Comparison of ENCODE assay signal across 23 cellular contexts in the genomic region with DNA sequence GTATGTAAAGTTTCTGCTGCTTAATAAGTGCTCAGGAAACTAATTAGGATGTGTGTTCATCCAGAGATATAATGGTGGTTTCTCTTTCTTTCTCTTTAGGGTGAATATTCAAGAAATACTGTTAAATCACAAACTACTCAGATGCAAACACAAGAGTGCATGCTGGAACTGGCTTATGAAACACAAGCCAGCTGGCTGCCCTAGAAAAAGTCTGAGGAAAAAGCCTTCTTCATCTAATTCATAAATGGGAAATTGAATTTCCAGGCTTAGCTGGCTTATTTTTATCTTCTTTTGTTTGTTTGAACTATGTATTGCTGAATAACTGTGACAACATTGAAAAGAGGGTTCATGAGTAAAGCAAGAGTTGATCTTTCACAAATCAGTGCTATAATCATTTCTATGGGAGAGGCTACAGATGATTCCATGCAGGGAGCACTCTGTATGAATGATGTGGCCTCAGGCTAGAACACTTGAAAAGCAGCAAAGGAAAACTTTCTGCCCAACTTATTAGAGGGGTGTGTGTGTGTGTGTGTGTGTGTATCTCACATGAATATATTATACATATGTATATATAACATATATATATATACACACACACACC.
DNase-seq lines count a peak whose midpoint lies in the region; ATAC-seq and TF ChIP-seq lines count a peak whose summit lies in the region.
"Had no signal": no experiment of that assay in that cellular context is flagged by ENCODE, and none has a peak within 500 bp of the region (broad histone marks: within the 10 kb centered on the region; RNA-seq: fewer than 3 reads in every experiment).

No MANE protein-coding gene starts in this region.

- CTCF ChIA-PET in PC-9 (lab: Charles Lee): no interaction called here

- no peak overlapping the region for H3K9ac ChIP-seq in trophoblast cell (ENCODE audit: low read length)
- no peak overlapping the region for H3K9ac ChIP-seq in MM.1S (ENCODE audit: low read length)
- H3K9ac ChIP-seq: BLaER1 treated with 17β-estradiol and CSF1 and Interleukin-3, amounts not matched to agents 10 nM and 100 nM had no signal

- no peak overlapping the region for H2BK12ac ChIP-seq in trophoblast cell (ENCODE audit: low read length)

- H2BK120ac ChIP-seq in trophoblast cell (ENCODE audit: insufficient read depth, low read length, poor library complexity): no peak overlapping the region

- no peaks in the 10 kb centered on the region for H4K20me1 ChIP-seq in MM.1S (ENCODE audit: insufficient read depth, low read length)
- no peaks in the 10 kb centered on the region for H4K20me1 ChIP-seq in PC-9 (ENCODE audit: insufficient read depth)
- H4K20me1 ChIP-seq: BLaER1 treated with 17β-estradiol and CSF1 and Interleukin-3, amounts not matched to agents 10 nM and 100 nM had no signal

- no peaks in the 10 kb centered on the region for H3F3A ChIP-seq in MM.1S (ENCODE audit: insufficient read depth, low read length)
- no peaks in the 10 kb centered on the region for H3F3A ChIP-seq in PC-9 (ENCODE audit: insufficient read depth, low read depth)

- H3K9me3 ChIP-seq in right atrium auricular region: no peaks in the 10 kb centered on the region
- no peaks in the 10 kb centered on the region for H3K9me3 ChIP-seq in trophoblast cell (ENCODE audit: insufficient read depth, low read depth, low read length)
- no peaks in the 10 kb centered on the region for H3K9me3 ChIP-seq in MM.1S (replicated peaks; ENCODE audit: insufficient read depth, low read length)
- 0 out of 2 replicates have a peak, but pooled peaks cover 6% of the 10 kb centered on the region for H3K9me3 ChIP-seq in PC-9 (ENCODE audit: insufficient read depth, low read depth)
- no peaks in the 10 kb centered on the region for H3K9me3 ChIP-seq in sigmoid colon
- H3K9me3 ChIP-seq: BLaER1 treated with 17β-estradiol and CSF1 and Interleukin-3, amounts not matched to agents 10 nM and 100 nM; Caco-2; HAP-1 had no signal

- H3K4me1 ChIP-seq in right atrium auricular region (no peaks in the 10 kb centered on the region), trophoblast cell (ENCODE audit: control insufficient read depth in 1 of 2, insufficient read depth in 2 of 2, low read length in 2 of 2) (peaks cover 2% of the 10 kb centered on the region in 2 experiments), MM.1S (ENCODE audit: low read length) (no peaks in the 10 kb centered on the region), PC-9 (replicated peaks; ENCODE audit: insufficient read depth) (peaks cover 6% of the 10 kb centered on the region; the same call in 1 of the 2 replicates), sigmoid colon (no peaks in the 10 kb centered on the region)
- H3K4me1 ChIP-seq: Caco-2, HAP-1 had no signal

- no peak for TF ChIP-seq POLR2A in sigmoid colon (IDR thresholded peaks at IDR 0.05)

- no peak overlapping the region for H2AK5ac ChIP-seq in trophoblast cell (ENCODE audit: low read length)

- H3K9me2 ChIP-seq in MM.1S (replicated peaks; ENCODE audit: insufficient read depth, low read length) (no peaks in the 10 kb centered on the region), PC-9 (ENCODE audit: insufficient read depth) (no peaks in the 10 kb centered on the region)

- no peak overlapping the region for H3K14ac ChIP-seq in trophoblast cell (ENCODE audit: low read length)

- H2AFZ ChIP-seq in trophoblast cell (ENCODE audit: insufficient read depth, low read length, poor library complexity) (no peak overlapping the region), MM.1S (ENCODE audit: low read length) (no peak overlapping the region), PC-9 (no peak overlapping the region)
- H2AFZ ChIP-seq: GM23338 had no signal

- H3K27ac ChIP-seq in right atrium auricular region (no peak overlapping the region), trophoblast cell (ENCODE audit: low read depth, low read length) (no peak overlapping the region), MM.1S (ENCODE audit: low read length) (no peak overlapping the region), PC-9 (no peak overlapping the region), sigmoid colon (no peak overlapping the region)
- H3K27ac ChIP-seq: BLaER1 treated with 17β-estradiol and CSF1 and Interleukin-3, amounts not matched to agents 10 nM and 100 nM had no signal

- no peak overlapping the region for H3K4me3 ChIP-seq in right atrium auricular region
- H3K4me3 ChIP-seq in trophoblast cell (ENCODE audit: low read depth, low read length): no peak overlapping the region
- no peak overlapping the region for H3K4me3 ChIP-seq in MM.1S (ENCODE audit: low read length)
- H3K4me3 ChIP-seq in PC-9: no peak overlapping the region
- H3K4me3 ChIP-seq in sigmoid colon: no peak overlapping the region
- H3K4me3 ChIP-seq: BLaER1 treated with 17β-estradiol and CSF1 and Interleukin-3, amounts not matched to agents 10 nM and 100 nM; GM23338; HAP-1 had no signal

- H4K91ac ChIP-seq in trophoblast cell (ENCODE audit: low read depth, low read length): no peak overlapping the region

- H4K12ac ChIP-seq in trophoblast cell (ENCODE audit: low read depth, low read length): no peak overlapping the region

- H3K4ac ChIP-seq in trophoblast cell (ENCODE audit: low read depth, low read length): no peak overlapping the region

- H3K27me3 ChIP-seq in right atrium auricular region (no peaks in the 10 kb centered on the region), trophoblast cell (ENCODE audit: insufficient read depth, low read length) (no peaks in the 10 kb centered on the region), MM.1S (replicated peaks; ENCODE audit: insufficient read depth, low read length) (no peaks in the 10 kb centered on the region), PC-9 (ENCODE audit: insufficient read depth, low read depth) (no peaks in the 10 kb centered on the region), sigmoid colon (no peaks in the 10 kb centered on the region)
- H3K27me3 ChIP-seq: BLaER1 treated with 17β-estradiol and CSF1 and Interleukin-3, amounts not matched to agents 10 nM and 100 nM had no signal

- H3K18ac ChIP-seq in trophoblast cell (ENCODE audit: low read length): no peak overlapping the region

- H3K79me2 ChIP-seq in trophoblast cell (ENCODE audit: control insufficient read depth, insufficient read depth, low read length, poor library complexity) (no peaks in the 10 kb centered on the region), MM.1S (ENCODE audit: low read length) (no peaks in the 10 kb centered on the region), PC-9 (ENCODE audit: low read depth) (no peaks in the 10 kb centered on the region)

- H3K79me1 ChIP-seq in trophoblast cell (ENCODE audit: low read length): no peaks in the 10 kb centered on the region

- POLR2A ChIA-PET in PC-9 (lab: Charles Lee; ENCODE audit: unreplicated experiment): no interaction called here

- H2BK5ac ChIP-seq in trophoblast cell (ENCODE audit: low read depth, low read length, poor library complexity): no peak overlapping the region

- no TSS peak for BruUV-seq in PC-9 (replicated peaks; lab: Mats Ljungman, UMichigan)

- TF ChIP-seq EP300 in sigmoid colon (IDR thresholded peaks at IDR 0.05): no peak

- H3K23ac ChIP-seq in trophoblast cell (ENCODE audit: low read length): no peak overlapping the region

- TF ChIP-seq CTCF in right atrium auricular region (IDR thresholded peaks at IDR 0.05) (no peak), MM.1S (IDR thresholded peaks at IDR 0.05; ENCODE audit: low read length) (no peak), PC-9 (conservative IDR thresholded peaks at IDR 0.05) (no peak), sigmoid colon (IDR thresholded peaks at IDR 0.05) (no peak)

- H3K36me3 ChIP-seq in right atrium auricular region: no peaks in the 10 kb centered on the region
- H3K36me3 ChIP-seq in trophoblast cell (ENCODE audit: control insufficient read depth in 1 of 2, insufficient read depth in 2 of 2, low read length in 2 of 2): no peaks in the 10 kb centered on the region
- H3K36me3 ChIP-seq in MM.1S (replicated peaks; ENCODE audit: insufficient read depth, low read length): no peaks in the 10 kb centered on the region
- no peaks in the 10 kb centered on the region for H3K36me3 ChIP-seq in PC-9 (ENCODE audit: low read depth)
- H3K36me3 ChIP-seq in sigmoid colon: no peaks in the 10 kb centered on the region
- H3K36me3 ChIP-seq: BLaER1 treated with 17β-estradiol and CSF1 and Interleukin-3, amounts not matched to agents 10 nM and 100 nM; HAP-1 had no signal

- intact Hi-C loops in Right ventricle myocardium superior (cut with DNase I): no loop called here
- intact Hi-C loops in PC-9 (cut with micrococcal nuclease; ENCODE audit: unreplicated experiment): no loop called here
- intact Hi-C loops in sigmoid colon (cut with DNase I): no loop called here

- no peak overlapping the region for H4K8ac ChIP-seq in trophoblast cell (ENCODE audit: low read depth, low read length)

- ATAC-seq in Right ventricle myocardium superior (ENCODE audit: poor library complexity): peak; percentile 41
- ATAC-seq: GM23338 had no signal

- DNase-seq in Right ventricle myocardium superior (no peak), right atrium auricular region (ENCODE audit: low spot score) (no peak), fibroblast of gingiva (ENCODE audit: low read depth) (peak; percentile 34), trophoblast cell (peak; percentile 20 to 57), MM.1S (no peak), PC-9 (no peak), sigmoid colon (no peak)
- DNase-seq: 8988T; Caco-2; CD4-positive, alpha-beta memory T cell; DMS 273 treated with DMSO at 0.1 percent for 48 hours; DND-41; KG1; NCI-H1105; NCI-H146; NCI-H2029; NCI-H226; NCI-H524 treated with DMSO at 0.1 percent for 48 hours; NCI-H82; SHP77 had no signal

- H3K4me2 ChIP-seq in trophoblast cell (ENCODE audit: low read length): no peak overlapping the region
- H3K4me2 ChIP-seq in MM.1S (ENCODE audit: low read depth, low read length): no peak overlapping the region
- no peak overlapping the region for H3K4me2 ChIP-seq in PC-9
- H3K4me2 ChIP-seq: BLaER1 treated with 17β-estradiol and CSF1 and Interleukin-3, amounts not matched to agents 10 nM and 100 nM; GM23338 had no signal

Comparison
In these comparisons a context has a peak if more than half of its experiments do, and no peak if none do; other contexts are left out.
1. DNase-seq: peak in fibroblast of gingiva (single experiment) and trophoblast cell (2 of 2); none in Right ventricle myocardium superior (single experiment), right atrium auricular region (single experiment), MM.1S (single experiment), PC-9 (0 of 2) and sigmoid colon (single experiment).